In the genomic region with DNA sequence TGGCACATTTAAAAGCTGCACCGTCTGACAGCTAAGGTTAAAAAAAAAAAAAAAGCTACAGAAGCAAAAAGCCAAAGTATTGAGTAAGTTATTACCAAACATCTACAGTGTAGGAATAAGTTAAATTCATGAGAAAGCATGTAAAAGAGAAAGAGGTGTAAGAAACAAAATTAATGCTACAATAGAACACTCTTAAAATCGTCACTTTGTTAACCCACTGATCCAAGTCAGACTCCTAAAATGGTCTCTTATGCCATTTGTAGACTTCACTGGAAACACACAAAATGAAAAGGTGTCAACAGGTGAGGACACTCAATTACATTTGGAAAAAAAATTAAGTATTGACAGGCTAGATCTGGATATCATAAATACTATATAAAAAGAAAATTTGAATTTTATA, we compare ENCODE assay signal across 24 cellular contexts.
DNase-seq lines count a peak whose midpoint lies in the region; ATAC-seq and TF ChIP-seq lines count a peak whose summit lies in the region.
"Had no signal": no experiment of that assay in that cellular context is flagged by ENCODE, and none has a peak within 500 bp of the region (broad histone marks: within the 10 kb centered on the region; RNA-seq: fewer than 3 reads in every experiment).

No MANE protein-coding gene starts in this region.

- TF ChIP-seq CTCF in CD4-positive, alpha-beta T cell (IDR thresholded peaks at IDR 0.05): no peak
- TF ChIP-seq CTCF in HL-60 (IDR thresholded peaks at IDR 0.05; ENCODE audit: insufficient read depth, low read length): no peak
- TF ChIP-seq CTCF in activated CD8-positive, alpha-beta T cell treated with anti-CD3 and anti-CD28 coated beads for 36 hours (IDR thresholded peaks at IDR 0.05): no peak

- H3K27me3 Mint-ChIP-seq in CD4-positive, alpha-beta T cell: no peaks in the 10 kb centered on the region
- H3K27me3 Mint-ChIP-seq in activated CD8-positive, alpha-beta T cell treated with anti-CD3 and anti-CD28 coated beads for 36 hours: no peaks in the 10 kb centered on the region
- H3K27me3 Mint-ChIP-seq: activated naive CD8-positive, alpha-beta T cell; T-cell; type B pancreatic cell had no signal

- DNase-seq in CD4-positive, alpha-beta T cell: no peak
- DNase-seq in HL-60 (ENCODE audit: low read depth in 1 of 2, low spot score in 1 of 2): no peak
- DNase-seq in activated CD8-positive, alpha-beta T cell treated with anti-CD3 and anti-CD28 coated beads for 36 hours: no peak
- DNase-seq in dermis blood vessel endothelial cell: no peak
- no peak for DNase-seq in NCI-H1694 treated with DMSO at 0.1 percent for 48 hours (lab: John Stamatoyannopoulos, UW)
- DNase-seq: erythroblast, foreskin fibroblast, left ventricle myocardium superior, midbrain, NCI-H1092, NCI-H2029 treated with DMSO at 0.1 percent for 48 hours, NCI-H226, NCI-H774, nephron progenitor cell, OCI-M1, pancreas, Right ventricle myocardium superior had no signal

- H3K4me3 ChIP-seq in HL-60 (replicated peaks; ENCODE audit: insufficient read depth, low read length): no peak overlapping the region
- H3K4me3 ChIP-seq: pancreas, right atrium auricular region had no signal

- intact Hi-C loops in CD4-positive, alpha-beta T cell (cut with DNase I, micrococcal nuclease): no loop called here
- intact Hi-C loops in activated CD8-positive, alpha-beta T cell treated with anti-CD3 and anti-CD28 coated beads for 36 hours (cut with micrococcal nuclease): no loop called here

- H3K27me3 ChIP-seq in CD4-positive, alpha-beta T cell (ENCODE audit: control insufficient read depth, insufficient read depth, low read length): no peaks in the 10 kb centered on the region
- no peaks in the 10 kb centered on the region for H3K27me3 ChIP-seq in HL-60 (ENCODE audit: insufficient read depth, poor library complexity, severe bottlenecking)
- H3K27me3 ChIP-seq: pancreas, right atrium auricular region had no signal

- no peaks in the 10 kb centered on the region for H3K9me3 ChIP-seq in CD4-positive, alpha-beta T cell (ENCODE audit: control insufficient read depth, low read length)
- H3K9me3 ChIP-seq: pancreas, right atrium auricular region had no signal

- peaks cover 30% of the 10 kb centered on the region for H3K36me3 Mint-ChIP-seq in CD4-positive, alpha-beta T cell (ENCODE audit: low read depth)
- H3K36me3 Mint-ChIP-seq in activated CD8-positive, alpha-beta T cell treated with anti-CD3 and anti-CD28 coated beads for 36 hours (ENCODE audit: low read depth): peaks cover 12% of the 10 kb centered on the region

- no peak overlapping the region for H3K27ac Mint-ChIP-seq in CD4-positive, alpha-beta T cell
- H3K27ac Mint-ChIP-seq in activated CD8-positive, alpha-beta T cell treated with anti-CD3 and anti-CD28 coated beads for 36 hours: peak overlapping the region; percentile 55
- H3K27ac Mint-ChIP-seq: activated naive CD8-positive, alpha-beta T cell; nephron progenitor cell; type B pancreatic cell had no signal

- POLR2A ChIA-PET in CD4-positive, alpha-beta T cell (lab: Charles Lee): no interaction called here
- POLR2A ChIA-PET in activated CD8-positive, alpha-beta T cell treated with anti-CD3 and anti-CD28 coated beads for 36 hours (lab: Charles Lee): no interaction called here

- ATAC-seq in CD4-positive, alpha-beta T cell (ENCODE audit: poor library complexity): peak; percentile 37
- ATAC-seq in GM18498 (IDR thresholded peaks at IDR 0.05; ENCODE audit: unreplicated experiment) (peak; percentile 11), HG03378 (IDR thresholded peaks at IDR 0.05; ENCODE audit: unreplicated experiment) (no peak), GM18873 (IDR thresholded peaks at IDR 0.05; ENCODE audit: low FRiP score, unreplicated experiment) (no peak)
- ATAC-seq in activated CD8-positive, alpha-beta T cell treated with anti-CD3 and anti-CD28 coated beads for 36 hours: no peak
- ATAC-seq: left ventricle myocardium superior, pancreas had no signal

- CTCF ChIA-PET in CD4-positive, alpha-beta T cell (lab: Charles Lee): no interaction called here
- CTCF ChIA-PET in activated CD8-positive, alpha-beta T cell treated with anti-CD3 and anti-CD28 coated beads for 36 hours (lab: Charles Lee): no interaction called here

- peak overlapping the region; percentile 36 for H3K4me3 Mint-ChIP-seq in CD4-positive, alpha-beta T cell
- no peak overlapping the region for H3K4me3 Mint-ChIP-seq in activated CD8-positive, alpha-beta T cell treated with anti-CD3 and anti-CD28 coated beads for 36 hours
- H3K4me3 Mint-ChIP-seq: activated naive CD8-positive, alpha-beta T cell; nephron progenitor cell; T-cell; type B pancreatic cell had no signal

- no peak overlapping the region for H3K27ac ChIP-seq in CD4-positive, alpha-beta T cell (ENCODE audit: low read depth, low read length)
- peak overlapping the region; percentile 62 for H3K27ac ChIP-seq in HL-60 (replicated peaks)
- H3K27ac ChIP-seq: pancreas, right atrium auricular region had no signal

- H3K9me3 Mint-ChIP-seq in CD4-positive, alpha-beta T cell: no peaks in the 10 kb centered on the region
- H3K9me3 Mint-ChIP-seq in activated CD8-positive, alpha-beta T cell treated with anti-CD3 and anti-CD28 coated beads for 36 hours: peaks cover 5% of the 10 kb centered on the region
- H3K9me3 Mint-ChIP-seq: nephron progenitor cell, type B pancreatic cell had no signal

- H3K4me1 Mint-ChIP-seq in CD4-positive, alpha-beta T cell (ENCODE audit: low read depth): peaks cover 16% of the 10 kb centered on the region
- peaks cover 5% of the 10 kb centered on the region for H3K4me1 Mint-ChIP-seq in activated CD8-positive, alpha-beta T cell treated with anti-CD3 and anti-CD28 coated beads for 36 hours (ENCODE audit: low read depth)

Comparison
In these comparisons a context has a peak if more than half of its experiments do, and no peak if none do; other contexts are left out.
1. ATAC-seq: peak in CD4-positive, alpha-beta T cell (single experiment) and GM18498 (single experiment); none in activated CD8-positive, alpha-beta T cell treated with anti-CD3 and anti-CD28 coated beads for 36 hours (single experiment), HG03378 (single experiment) and GM18873 (single experiment).